1 cellular context compared by ENCODE assay signal in the genomic region with DNA sequence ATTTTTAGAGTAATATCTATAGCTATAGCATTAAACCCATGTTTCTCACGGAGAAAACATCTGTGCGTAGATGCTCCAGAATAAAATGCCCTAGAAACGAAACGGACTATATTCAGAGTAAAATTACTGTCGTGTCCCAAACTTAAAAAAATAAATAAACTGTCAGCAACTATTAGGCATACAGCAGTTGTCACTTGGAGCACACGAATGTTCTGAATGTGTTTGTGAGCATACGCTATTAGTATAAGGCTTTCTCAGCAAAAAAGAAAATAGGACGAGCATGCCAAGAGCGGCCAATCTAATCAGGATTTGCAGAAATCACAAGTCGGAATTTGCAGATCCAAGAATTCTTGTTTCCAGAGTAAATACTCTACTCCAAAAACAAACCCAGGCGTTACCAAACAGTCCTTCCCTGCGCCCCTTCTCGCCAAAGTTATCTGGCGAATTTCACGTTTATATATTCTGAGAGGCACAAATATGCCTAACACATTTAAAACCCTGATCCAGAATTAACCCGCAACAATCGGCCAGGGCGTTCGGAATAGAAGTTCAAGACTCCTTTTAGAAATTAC.
A peak's percentile ranks its signal among the peaks of the same experiment; 100 is the strongest.
TF ChIP-seq lines count a peak whose summit lies in the region.

No MANE protein-coding gene starts in this region.

TF ChIP-seq in HEK293, 187 proteins besides CTCF, POLR2A, EP300 and RAD21 (continued from another document):
- TF ChIP-seq, protein P1, sequence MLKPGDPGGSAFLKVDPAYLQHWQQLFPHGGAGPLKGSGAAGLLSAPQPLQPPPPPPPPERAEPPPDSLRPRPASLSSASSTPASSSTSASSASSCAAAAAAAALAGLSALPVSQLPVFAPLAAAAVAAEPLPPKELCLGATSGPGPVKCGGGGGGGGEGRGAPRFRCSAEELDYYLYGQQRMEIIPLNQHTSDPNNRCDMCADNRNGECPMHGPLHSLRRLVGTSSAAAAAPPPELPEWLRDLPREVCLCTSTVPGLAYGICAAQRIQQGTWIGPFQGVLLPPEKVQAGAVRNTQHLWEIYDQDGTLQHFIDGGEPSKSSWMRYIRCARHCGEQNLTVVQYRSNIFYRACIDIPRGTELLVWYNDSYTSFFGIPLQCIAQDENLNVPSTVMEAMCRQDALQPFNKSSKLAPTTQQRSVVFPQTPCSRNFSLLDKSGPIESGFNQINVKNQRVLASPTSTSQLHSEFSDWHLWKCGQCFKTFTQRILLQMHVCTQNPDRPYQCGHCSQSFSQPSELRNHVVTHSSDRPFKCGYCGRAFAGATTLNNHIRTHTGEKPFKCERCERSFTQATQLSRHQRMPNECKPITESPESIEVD (tag by site-specific recombination; IDR thresholded peaks at IDR 0.05) = no peak
- TF ChIP-seq ZNF449 (tag by site-specific recombination; IDR thresholded peaks at IDR 0.05) = no peak
- no peak for TF ChIP-seq ZNF501 (tag by site-specific recombination; IDR thresholded peaks at IDR 0.05)
- TF ChIP-seq, protein P2, sequence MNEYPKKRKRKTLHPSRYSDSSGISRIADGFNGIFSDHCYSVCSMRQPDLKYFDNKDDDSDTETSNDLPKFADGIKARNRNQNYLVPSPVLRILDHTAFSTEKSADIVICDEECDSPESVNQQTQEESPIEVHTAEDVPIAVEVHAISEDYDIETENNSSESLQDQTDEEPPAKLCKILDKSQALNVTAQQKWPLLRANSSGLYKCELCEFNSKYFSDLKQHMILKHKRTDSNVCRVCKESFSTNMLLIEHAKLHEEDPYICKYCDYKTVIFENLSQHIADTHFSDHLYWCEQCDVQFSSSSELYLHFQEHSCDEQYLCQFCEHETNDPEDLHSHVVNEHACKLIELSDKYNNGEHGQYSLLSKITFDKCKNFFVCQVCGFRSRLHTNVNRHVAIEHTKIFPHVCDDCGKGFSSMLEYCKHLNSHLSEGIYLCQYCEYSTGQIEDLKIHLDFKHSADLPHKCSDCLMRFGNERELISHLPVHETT (tag by site-specific recombination; IDR thresholded peaks at IDR 0.05) = no peak
- no peak for TF ChIP-seq ZNF830 (tag by site-specific recombination; IDR thresholded peaks at IDR 0.05; ENCODE audit: low read depth)
- TF ChIP-seq REPIN1 (tag by site-specific recombination; IDR thresholded peaks at IDR 0.05; ENCODE audit: low read depth) = no peak
- TF ChIP-seq ZNF335 (tag by site-specific recombination; conservative IDR thresholded peaks at IDR 0.05) = peak; percentile 50
